In genomic region chr14:95863295-95863694, GRCh38 we compare ENCODE assay signal across 39 cellular contexts. TPM values are rescaled to one million over a fixed set of nuclear protein-coding genes. Genes with fewer than 3 reads are reported as not detected.
"Had no signal": no experiment of that assay in that cellular context is flagged by ENCODE, and none has a peak within 500 bp of the region (broad histone marks: within the 10 kb centered on the region; RNA-seq: fewer than 3 reads in every experiment).

No MANE protein-coding gene starts in this region.

- H3K36me3 ChIP-seq: MG63 had no signal

- H3K27me3 ChIP-seq: MG63 had no signal

- H3K4me3 ChIP-seq: MG63 had no signal

- DNase-seq: Karpas-422, Kasumi-1, MG63, MM.1S, MV-4-11, NCI-H1048, NCI-H1092, NCI-H1092 treated with DMSO at 0.1 percent for 48 hours, NCI-H1105, NCI-H1105 treated with DMSO at 0.1 percent for 48 hours, NCI-H1417, NCI-H1417 treated with DMSO at 0.1 percent for 48 hours, NCI-H1436, NCI-H1436 treated with DMSO at 0.1 percent for 48 hours, NCI-H146, NCI-H1694, NCI-H1694 treated with DMSO at 0.1 percent for 48 hours, NCI-H187, NCI-H187 treated with DMSO at 0.1 percent for 48 hours, NCI-H1930, NCI-H2029, NCI-H2029 treated with DMSO at 0.1 percent for 48 hours, NCI-H2081, NCI-H2081 treated with DMSO at 0.1 percent for 48 hours, NCI-H2107, NCI-H2171, NCI-H2171 treated with DMSO at 0.1 percent for 48 hours, NCI-H2227 treated with DMSO at 0.1 percent for 48 hours, NCI-H226, NCI-H345, NCI-H446, NCI-H446 treated with DMSO at 0.1 percent for 48 hours, NCI-H510A, NCI-H510A treated with DMSO at 0.1 percent for 48 hours, NCI-H524, NCI-H524 treated with DMSO at 0.1 percent for 48 hours had no signal

- H3K9me3 ChIP-seq: MG63 had no signal

RNA-seq across cellular contexts. Expression of gene TUNAR, which starts 13.3 kb away (rescaled TPM):
- total RNA-seq: M059J, MCF 10A, NCI-H460 had no signal
